Comparison of ENCODE assay signal across 9 cellular contexts in genomic region chr3:31213869-31214486, GRCh38.
A peak's percentile ranks its signal among the peaks of the same experiment; 100 is the strongest.
DNase-seq lines count a peak whose midpoint lies in the region; ATAC-seq and TF ChIP-seq lines count a peak whose summit lies in the region.
"Had no signal": no experiment of that assay in that cellular context is flagged by ENCODE, and none has a peak within 500 bp of the region (broad histone marks: within the 10 kb centered on the region; RNA-seq: fewer than 3 reads in every experiment).

No MANE protein-coding gene starts in this region.

- DNase-seq in activated CD4-positive, alpha-beta memory T cell treated with anti-CD3 and anti-CD28 coated beads for 36 hours: peak; percentile 57
- DNase-seq in GM03348 (ENCODE audit: low spot score) (no peak), DMS 273 treated with DMSO at 0.1 percent for 48 hours (lab: John Stamatoyannopoulos, UW) (no peak), NCI-H2196 (lab: John Stamatoyannopoulos, UW; ENCODE audit: unreplicated experiment) (no peak), lower lobe of right lung (no peak)

- H3K36me3 Mint-ChIP-seq in activated CD4-positive, alpha-beta memory T cell treated with anti-CD3 and anti-CD28 coated beads for 36 hours: no peaks in the 10 kb centered on the region

- CTCF ChIA-PET in activated CD4-positive, alpha-beta memory T cell treated with anti-CD3 and anti-CD28 coated beads for 36 hours (lab: Charles Lee): no interaction called here

- H3K9ac ChIP-seq in BLaER1: peak overlapping the region; percentile 56; the same call in 1 of the 2 replicates

- peak overlapping the region; percentile 1 for H3K4me3 Mint-ChIP-seq in activated CD4-positive, alpha-beta memory T cell treated with anti-CD3 and anti-CD28 coated beads for 36 hours

- ATAC-seq in GM19351 (IDR thresholded peaks at IDR 0.05; ENCODE audit: unreplicated experiment): peak; percentile 82
- ATAC-seq in HG03378 (IDR thresholded peaks at IDR 0.05; ENCODE audit: unreplicated experiment): peak; percentile 89
- no peak for ATAC-seq in lower lobe of right lung
- ATAC-seq: K562 had no signal

- H3K36me3 ChIP-seq in BLaER1 (peaks cover 4% of the 10 kb centered on the region; the same call in 1 of the 2 replicates), lower lobe of right lung (no peaks in the 10 kb centered on the region)

- H3K27ac ChIP-seq in BLaER1 (peak overlapping the region; percentile 78), lower lobe of right lung (no peak overlapping the region)

- no peaks in the 10 kb centered on the region for H3K27me3 Mint-ChIP-seq in activated CD4-positive, alpha-beta memory T cell treated with anti-CD3 and anti-CD28 coated beads for 36 hours

- peak overlapping the region; percentile 77 for H3K4me2 ChIP-seq in BLaER1

- H3K4me1 ChIP-seq in BLaER1 (peaks cover 81% of the 10 kb centered on the region), lower lobe of right lung (no peaks in the 10 kb centered on the region)

- H3K27me3 ChIP-seq in BLaER1 (no peaks in the 10 kb centered on the region), lower lobe of right lung (ENCODE audit: low read depth) (no peaks in the 10 kb centered on the region)

- no peak for TF ChIP-seq CTCF in lower lobe of right lung (IDR thresholded peaks at IDR 0.05)

- intact Hi-C loops in activated CD4-positive, alpha-beta memory T cell treated with anti-CD3 and anti-CD28 coated beads for 36 hours (cut with micrococcal nuclease): loop anchor here (1.0 to 10.0 kb wide), 10 partner anchors 13 to 569 kb away; partner anchors contain the start of gene STT3B
- intact Hi-C loops in lower lobe of right lung (cut with DNase I): no loop called here

- H4K20me1 ChIP-seq in BLaER1: no peaks in the 10 kb centered on the region

- no peaks in the 10 kb centered on the region for H3K9me3 Mint-ChIP-seq in activated CD4-positive, alpha-beta memory T cell treated with anti-CD3 and anti-CD28 coated beads for 36 hours

- POLR2A ChIA-PET in activated CD4-positive, alpha-beta memory T cell treated with anti-CD3 and anti-CD28 coated beads for 36 hours (lab: Charles Lee): interaction anchor here (0.7 to 1.4 kb wide), 3 partner anchors 9 to 318 kb away, joined by 3 to 4 read pairs (median 3); partner anchors contain the start of gene STT3B

- H3K4me3 ChIP-seq in BLaER1 (peak overlapping the region; percentile 40; the same call in 1 of the 2 replicates), lower lobe of right lung (no peak overlapping the region)
- H3K4me3 ChIP-seq: K562 had no signal

- peaks cover 94% of the 10 kb centered on the region for H3K4me1 Mint-ChIP-seq in activated CD4-positive, alpha-beta memory T cell treated with anti-CD3 and anti-CD28 coated beads for 36 hours (ENCODE audit: low read depth)

- H3K9me3 ChIP-seq in BLaER1 (peaks cover 23% of the 10 kb centered on the region), lower lobe of right lung (no peaks in the 10 kb centered on the region)

- peak overlapping the region; percentile 82 for H3K27ac Mint-ChIP-seq in activated CD4-positive, alpha-beta memory T cell treated with anti-CD3 and anti-CD28 coated beads for 36 hours

Comparison
In these comparisons a context has a peak if more than half of its experiments do, and no peak if none do; other contexts are left out.
1. ATAC-seq: peak in GM19351 (single experiment) and HG03378 (single experiment); none in lower lobe of right lung (0 of 2).